ENCODE assay signal across 8 cellular contexts in genomic region chr14:78933948-78934524, GRCh38.
A peak's percentile ranks its signal among the peaks of the same experiment; 100 is the strongest.
DNase-seq lines count a peak whose midpoint lies in the region; ATAC-seq and TF ChIP-seq lines count a peak whose summit lies in the region.

No MANE protein-coding gene starts in this region.

- H3K9ac ChIP-seq in OCI-LY3 (ENCODE audit: low read length): no peak overlapping the region

- H3K4me3 ChIP-seq in OCI-LY3 (ENCODE audit: low read length) (no peak overlapping the region), foreskin fibroblast (ENCODE audit: low read depth in 1 of 2, low read length in 2 of 2) (no peak overlapping the region), sigmoid colon (no peak overlapping the region)

- H3K9me3 Mint-ChIP-seq in natural killer cell treated with Interleukin-12 subunit alpha and Interleukin-12 subunit beta and Interleukin-15 and Interleukin-18, amount 100 ng/mL, for 72 hours: peaks cover 6% of the 10 kb centered on the region

- no peaks in the 10 kb centered on the region; the same call in 1 of the 2 replicates for H3K27me3 ChIP-seq in OCI-LY3 (ENCODE audit: low read depth, low read length)
- H3K27me3 ChIP-seq in sigmoid colon: no peaks in the 10 kb centered on the region

- no peak for TF ChIP-seq EP300 in sigmoid colon (IDR thresholded peaks at IDR 0.05)

- H3K9me3 ChIP-seq in OCI-LY3 (ENCODE audit: insufficient read depth, low read length) (no peaks in the 10 kb centered on the region), sigmoid colon (no peaks in the 10 kb centered on the region)

- H3K27ac ChIP-seq in OCI-LY3 (ENCODE audit: low read length): no peak overlapping the region
- no peak overlapping the region for H3K27ac ChIP-seq in sigmoid colon

- DNase-seq in AG08395 (ENCODE audit: low spot score): peak; percentile 14
- DNase-seq in foreskin fibroblast: peak; percentile 9 to 45
- no peak for DNase-seq in sigmoid colon
- no peak for DNase-seq in NCI-H2107 (lab: John Stamatoyannopoulos, UW)
- no peak for DNase-seq in natural killer cell treated with Interleukin-12 subunit alpha and Interleukin-12 subunit beta and Interleukin-15 and Interleukin-18, amount 100 ng/mL, for 72 hours (ENCODE audit: low spot score)

- intact Hi-C loops in sigmoid colon (cut with DNase I): no loop called here

- H3K4me1 ChIP-seq in OCI-LY3 (ENCODE audit: low read length): peaks cover 30% of the 10 kb centered on the region
- H3K4me1 ChIP-seq in sigmoid colon: no peaks in the 10 kb centered on the region

- H3K4me1 Mint-ChIP-seq in natural killer cell treated with Interleukin-12 subunit alpha and Interleukin-12 subunit beta and Interleukin-15 and Interleukin-18, amount 100 ng/mL, for 72 hours (ENCODE audit: low read depth in 2 of 2): no peaks in the 10 kb centered on the region

- WGBS in sigmoid colon, 2 donors: 23 to 24% methylated on average over 4 of the region's 4 CpGs

- no peak for TF ChIP-seq POLR2A in sigmoid colon (IDR thresholded peaks at IDR 0.05)

- ATAC-seq in GM19351 (IDR thresholded peaks at IDR 0.05; ENCODE audit: unreplicated experiment): peak; percentile 58
- ATAC-seq in GM19324 (IDR thresholded peaks at IDR 0.05; ENCODE audit: low FRiP score, unreplicated experiment): no peak
- ATAC-seq in natural killer cell treated with Interleukin-12 subunit alpha and Interleukin-12 subunit beta and Interleukin-15 and Interleukin-18, amount 100 ng/mL, for 72 hours: no peak

- no peak overlapping the region for H2AFZ ChIP-seq in OCI-LY3 (ENCODE audit: low read depth, low read length)

- no peaks in the 10 kb centered on the region for H4K20me1 ChIP-seq in OCI-LY3 (ENCODE audit: insufficient read depth, low read length)

- H3K36me3 ChIP-seq in OCI-LY3 (replicated peaks; ENCODE audit: low read depth, low read length): no peaks in the 10 kb centered on the region
- no peaks in the 10 kb centered on the region for H3K36me3 ChIP-seq in sigmoid colon

- no peak overlapping the region for H3K4me2 ChIP-seq in OCI-LY3 (ENCODE audit: low read length)

- H3K27me3 Mint-ChIP-seq in natural killer cell treated with Interleukin-12 subunit alpha and Interleukin-12 subunit beta and Interleukin-15 and Interleukin-18, amount 100 ng/mL, for 72 hours: no peaks in the 10 kb centered on the region

- TF ChIP-seq CTCF in OCI-LY3 (IDR thresholded peaks at IDR 0.05; ENCODE audit: low read depth, low read length) (peak; percentile 59), foreskin fibroblast (IDR thresholded peaks at IDR 0.05; ENCODE audit: low read depth, low read length) (peak; percentile 41), sigmoid colon (IDR thresholded peaks at IDR 0.05) (peak in 1 of 4 experiments; percentile 21)

- H3K79me2 ChIP-seq in OCI-LY3 (ENCODE audit: low read length): no peaks in the 10 kb centered on the region

- H3K36me3 Mint-ChIP-seq in natural killer cell treated with Interleukin-12 subunit alpha and Interleukin-12 subunit beta and Interleukin-15 and Interleukin-18, amount 100 ng/mL, for 72 hours: no peaks in the 10 kb centered on the region

- H3K27ac Mint-ChIP-seq in natural killer cell treated with Interleukin-12 subunit alpha and Interleukin-12 subunit beta and Interleukin-15 and Interleukin-18, amount 100 ng/mL, for 72 hours: no peak overlapping the region

- H3K4me3 Mint-ChIP-seq in natural killer cell treated with Interleukin-12 subunit alpha and Interleukin-12 subunit beta and Interleukin-15 and Interleukin-18, amount 100 ng/mL, for 72 hours: no peak overlapping the region

Comparison
In these comparisons a context has a peak if more than half of its experiments do, and no peak if none do; other contexts are left out.
1. DNase-seq: peak in AG08395 (single experiment) and foreskin fibroblast (2 of 2); none in sigmoid colon (single experiment), NCI-H2107 (single experiment) and natural killer cell treated with Interleukin-12 subunit alpha and Interleukin-12 subunit beta and Interleukin-15 and Interleukin-18, amount 100 ng/mL, for 72 hours (single experiment).